ENCODE assay signal across 14 cellular contexts in genomic region chr4:186684889-186685309, GRCh38. TPM values are rescaled to one million over a fixed set of nuclear protein-coding genes. Genes with fewer than 3 reads are reported as not detected.
A peak's percentile ranks its signal among the peaks of the same experiment; 100 is the strongest.
DNase-seq lines count a peak whose midpoint lies in the region; ATAC-seq, FAIRE-seq and TF ChIP-seq lines count a peak whose summit lies in the region.
"Had no signal": no experiment of that assay in that cellular context is flagged by ENCODE, and none has a peak within 500 bp of the region (broad histone marks: within the 10 kb centered on the region; RNA-seq: fewer than 3 reads in every experiment).

No MANE protein-coding gene starts in this region.

- H3K4me1 Mint-ChIP-seq in nephron, result peaks cover 58% of the 10 kb centered on the region
- H3K4me1 Mint-ChIP-seq: activated B cell treated with CpG ODN at 0.5 μM for 24 hours had no signal

- no peak overlapping the region for H3K4ac ChIP-seq in neuronal stem cell (ENCODE audit: low read length)

- H3K27me3 ChIP-seq in Panc1 (ENCODE audit: control insufficient read depth, insufficient read depth, low read length) (no peaks in the 10 kb centered on the region), right atrium auricular region (no peaks in the 10 kb centered on the region), neuronal stem cell (ENCODE audit: control insufficient read depth in 3 of 3, insufficient read depth in 3 of 3, low read depth in 1 of 3, low read length in 3 of 3) (no peaks in the 10 kb centered on the region)

- H3K4me1 ChIP-seq in Panc1 (ENCODE audit: control insufficient read depth, insufficient read depth, low read length) (peaks cover 89% of the 10 kb centered on the region), right atrium auricular region (peaks cover 0 to 58% of the 10 kb centered on the region in 2 donors), neuronal stem cell (ENCODE audit: control insufficient read depth in 2 of 2, insufficient read depth in 1 of 2, low read depth in 1 of 2, low read length in 2 of 2) (peaks cover 19 to 30% of the 10 kb centered on the region in 2 donors)

- H3K36me3 ChIP-seq in Panc1 (ENCODE audit: control insufficient read depth, insufficient read depth, low read length) (no peaks in the 10 kb centered on the region), right atrium auricular region (no peaks in the 10 kb centered on the region), neuronal stem cell (replicated peaks in 1 of 2; ENCODE audit: control insufficient read depth in 2 of 2, insufficient read depth in 2 of 2, low read length in 2 of 2) (peaks cover 6 to 28% of the 10 kb centered on the region in 2 donors)

- H3K27me3 Mint-ChIP-seq in nephron (ENCODE audit: low read depth), result peaks cover 4% of the 10 kb centered on the region
- H3K27me3 Mint-ChIP-seq: activated B cell treated with CpG ODN at 0.5 μM for 24 hours had no signal

- WGBS in neuronal stem cell (ENCODE audit: extremely low coverage in 2 of 2, insufficient read length in 2 of 2, insufficient replicate concordance in 1 of 2), 2 donors, result no CpG with 5 or more reads among the region's 5 CpGs

- intact Hi-C loops in Panc1 (cut with micrococcal nuclease; ENCODE audit: unreplicated experiment), result no loop called here

- H4K8ac ChIP-seq in neuronal stem cell (ENCODE audit: low read depth, low read length), result no peak overlapping the region

- no peak overlapping the region for H3K4me3 Mint-ChIP-seq in nephron
- H3K4me3 Mint-ChIP-seq: activated B cell treated with CpG ODN at 0.5 μM for 24 hours had no signal

- in situ Hi-C loops in Panc1 (cut with HindIII; ENCODE audit: low pct_unique_long_range_greater_than_20kb, low sequenced_read_pairs), result no loop called here

- no peak overlapping the region for H2AK5ac ChIP-seq in neuronal stem cell (ENCODE audit: low read depth, low read length)

- no peak overlapping the region for H3K9ac ChIP-seq in neuronal stem cell (ENCODE audit: low read depth, low read length, poor library complexity)

- H2BK120ac ChIP-seq in neuronal stem cell (ENCODE audit: low read depth, low read length), result no peak overlapping the region

- peaks cover 3% of the 10 kb centered on the region for H3K9me3 Mint-ChIP-seq in nephron

- no peaks in the 10 kb centered on the region for H3K9me3 ChIP-seq in Panc1 (ENCODE audit: control insufficient read depth, insufficient read depth, low read depth, low read length)
- H3K9me3 ChIP-seq in right atrium auricular region, result no peaks in the 10 kb centered on the region
- peaks cover 0 to 5% of the 10 kb centered on the region in 2 donors for H3K9me3 ChIP-seq in neuronal stem cell (replicated peaks in 1 of 2; ENCODE audit: control insufficient read depth in 2 of 2, insufficient read depth in 1 of 2, low read depth in 1 of 2, low read length in 2 of 2)

- H2BK12ac ChIP-seq in neuronal stem cell (ENCODE audit: low read length), result no peak overlapping the region

- no peak overlapping the region for H2BK5ac ChIP-seq in neuronal stem cell (ENCODE audit: low read length)

- peaks cover 2% of the 10 kb centered on the region for H3K79me1 ChIP-seq in neuronal stem cell (ENCODE audit: low read depth, low read length)

- DNase-seq in Panc1 (ENCODE audit: low read depth, low spot score) (no peak), right atrium auricular region (ENCODE audit: low spot score) (no peak), DMS53 treated with DMSO at 0.1 percent for 48 hours (lab: John Stamatoyannopoulos, UW; ENCODE audit: unreplicated experiment) (no peak), neuronal stem cell (ENCODE audit: low spot score) (no peak), NCI-H524 (lab: John Stamatoyannopoulos, UW) (no peak)
- DNase-seq: activated B cell treated with CpG ODN at 0.5 μM for 24 hours; activated CD8-positive, alpha-beta memory T cell treated with anti-CD3 and anti-CD28 coated beads, Interleukin-2, amount 50 U/mL, for 48 hours; DMS53; foreskin melanocyte; NCI-H82 had no signal

- H3K18ac ChIP-seq in neuronal stem cell (ENCODE audit: low read length), result no peak overlapping the region

- CTCF ChIA-PET in Panc1 (lab: Charles Lee), result no interaction called here

- H2BK15ac ChIP-seq in neuronal stem cell (ENCODE audit: low read length), result no peak overlapping the region

- ATAC-seq in Panc1 (peak; percentile 44; the same call in 1 of the 2 replicates), GM19463 (IDR thresholded peaks at IDR 0.05; ENCODE audit: unreplicated experiment) (no peak)
- ATAC-seq: K562 had no signal

- H3K27ac ChIP-seq in Panc1 (ENCODE audit: low read length), result peak overlapping the region; percentile 98
- peak overlapping the region; percentile 6 to 67 for H3K27ac ChIP-seq in right atrium auricular region
- no peak overlapping the region for H3K27ac ChIP-seq in neuronal stem cell (replicated peaks; ENCODE audit: low read length)

- no peak overlapping the region for H4K91ac ChIP-seq in neuronal stem cell (ENCODE audit: low read depth, low read length, poor library complexity)

- POLR2A ChIA-PET in Panc1 (lab: Charles Lee), result interaction anchor here (0.5 kb wide), 1 partner anchor 156 kb away, joined by 9 read pairs; no protein-coding TSS in a partner anchor

- TF ChIP-seq CTCF in Panc1 (IDR thresholded peaks at IDR 0.05), result no peak
- no peak for TF ChIP-seq CTCF in right atrium auricular region (IDR thresholded peaks at IDR 0.05)
- TF ChIP-seq CTCF in nephron (IDR thresholded peaks at IDR 0.05; ENCODE audit: unreplicated experiment in 3 of 3), result no peak

- no peak overlapping the region for H3K4me2 ChIP-seq in neuronal stem cell (ENCODE audit: insufficient read depth, low read length, poor library complexity, severe bottlenecking)

- no peak overlapping the region for H2AFZ ChIP-seq in neuronal stem cell (ENCODE audit: low read length)

- no TSS peak for BruUV-seq in Panc1 (replicated peaks; lab: Mats Ljungman, UMichigan)

- H3K4me3 ChIP-seq in Panc1 (ENCODE audit: low read depth in 2 of 2, low read length in 2 of 2) (peak overlapping the region; percentile 21 to 45), right atrium auricular region (no peak overlapping the region), neuronal stem cell (ENCODE audit: low read length in 2 of 2) (no peak overlapping the region)
- H3K4me3 ChIP-seq: K562 had no signal

- peaks cover 27% of the 10 kb centered on the region for H3K36me3 Mint-ChIP-seq in nephron (ENCODE audit: low read depth)

- H3K14ac ChIP-seq in neuronal stem cell (ENCODE audit: low read length), result no peak overlapping the region

- no peak overlapping the region for H3K23ac ChIP-seq in neuronal stem cell (ENCODE audit: low read depth, low read length, poor library complexity)

- H3K27ac Mint-ChIP-seq in nephron, result peak overlapping the region; percentile 73 to 93 (median 92)
- H3K27ac Mint-ChIP-seq: activated B cell treated with CpG ODN at 0.5 μM for 24 hours had no signal

- peak; percentile 99 for FAIRE-seq in A204.1 (lab: Jason Lieb, UNC)
- FAIRE-seq: K562 had no signal

RNA-seq across cellular contexts. Expression of gene FAT1, which starts 38.8 kb away (rescaled TPM):
- 288 TPM for total RNA-seq in Panc1 (2021; ENCODE audit: unreplicated experiment)
- polyA plus RNA-seq in Panc1 (2012; ENCODE audit: insufficient read length), result 203 TPM
- 10 to 100 TPM; 70.3 to 89.5 TPM for total RNA-seq in right atrium auricular region
- 52.9 TPM for polyA plus RNA-seq in neuronal stem cell (2013, experiment 1 of 2)
- 54.3 TPM for polyA plus RNA-seq in neuronal stem cell (2013, experiment 2 of 2)
- total RNA-seq: activated B cell treated with CpG ODN at 0.5 μM for 24 hours had no signal

Comparison
In these comparisons a context has a peak if more than half of its experiments do, and no peak if none do; other contexts are left out.
1. H3K4me3 ChIP-seq: peak in Panc1 (2 of 2); none in right atrium auricular region (0 of 2) and neuronal stem cell (0 of 2).